Comparison of ENCODE assay signal across 9 cellular contexts in genomic region chr2:132668986-132669853, GRCh38. TPM values are rescaled to one million over a fixed set of nuclear protein-coding genes. Genes with fewer than 3 reads are reported as not detected.
DNase-seq lines count a peak whose midpoint lies in the region; ATAC-seq and TF ChIP-seq lines count a peak whose summit lies in the region.
"Had no signal": no experiment of that assay in that cellular context is flagged by ENCODE, and none has a peak within 500 bp of the region (broad histone marks: within the 10 kb centered on the region; RNA-seq: fewer than 3 reads in every experiment).

No MANE protein-coding gene starts in this region.

- no peak for TF ChIP-seq POLR2A in lower leg skin (IDR thresholded peaks at IDR 0.05)

- H3K27me3 ChIP-seq in cardiac muscle cell, result peaks cover 97% of the 10 kb centered on the region

- H3K36me3 Mint-ChIP-seq in chondrocyte (ENCODE audit: low read depth), result no peaks in the 10 kb centered on the region

- ATAC-seq in Right ventricle myocardium inferior, result no peak
- ATAC-seq in GM21360 (IDR thresholded peaks at IDR 0.05; ENCODE audit: unreplicated experiment), result no peak
- ATAC-seq in GM19023 (IDR thresholded peaks at IDR 0.05; ENCODE audit: unreplicated experiment), result no peak

- H3K4me1 Mint-ChIP-seq in chondrocyte (ENCODE audit: low read depth), result peaks cover 21% of the 10 kb centered on the region

- 1 to 2% methylated on average over 53 to 71 of the region's 78 CpGs for WGBS in lower leg skin, 2 donors

- H3K36me3 ChIP-seq in cardiac muscle cell, result no peaks in the 10 kb centered on the region

- H3K27ac Mint-ChIP-seq in chondrocyte (ENCODE audit: unreplicated experiment), result no peak overlapping the region

- peak; percentile 9 for TF ChIP-seq CTCF in cardiac muscle cell (IDR thresholded peaks at IDR 0.05; ENCODE audit: low read depth, low read length)
- no peak for TF ChIP-seq CTCF in chondrocyte (IDR thresholded peaks at IDR 0.05)
- no peak for TF ChIP-seq CTCF in lower leg skin (IDR thresholded peaks at IDR 0.05)

- H3K27ac ChIP-seq in cardiac muscle cell, result no peak overlapping the region

- intact Hi-C loops in Right ventricle myocardium inferior (cut with DNase I) (no loop called here), lower leg skin (cut with DNase I; ENCODE audit: low total_unique reads) (no loop called here)

- H3K9me3 ChIP-seq in cardiac muscle cell (ENCODE audit: low read depth), result no peaks in the 10 kb centered on the region

- H3K4me3 Mint-ChIP-seq in chondrocyte (ENCODE audit: unreplicated experiment), result peak overlapping the region; percentile 71

- H3K4me1 ChIP-seq in cardiac muscle cell (ENCODE audit: low read depth), result no peaks in the 10 kb centered on the region

- H3K4me3 ChIP-seq in cardiac muscle cell (peak overlapping the region; percentile 46), lower leg skin (ENCODE audit: low read depth, poor library complexity, severe bottlenecking) (peak overlapping the region; percentile 20)

- H3K27me3 Mint-ChIP-seq in chondrocyte (ENCODE audit: low read depth), result peaks cover 26% of the 10 kb centered on the region

- DNase-seq in cardiac muscle cell (ENCODE audit: low read depth in 1 of 2, low spot score in 1 of 2), result peak in 1 of 2 donors; percentile 32
- DNase-seq in Right ventricle myocardium inferior (ENCODE audit: missing footprints), result no peak
- DNase-seq in chondrocyte (ENCODE audit: low spot score), result no peak
- DNase-seq in lower leg skin (ENCODE audit: low spot score in 2 of 2), result no peak
- no peak for DNase-seq in HT-29 (ENCODE audit: low spot score)
- DNase-seq in HPDE6-E6E7 (ENCODE audit: extremely low spot score), result no peak
- DNase-seq: activated T-cell treated with anti-CD3 and anti-CD28 coated beads for 4 hours had no signal

- no peaks in the 10 kb centered on the region for H3K9me3 Mint-ChIP-seq in chondrocyte (ENCODE audit: low read depth)

RNA-seq across cellular contexts. Expression of gene LYPD1, which starts 0.8 kb away (rescaled TPM):
- total RNA-seq in cardiac muscle cell, result 2.3 and 2.7 TPM in 2 replicates
- polyA plus RNA-seq in cardiac muscle cell, result 2.4 and 4.1 TPM in 2 replicates
- total RNA-seq in Right ventricle myocardium inferior, result not detected
- total RNA-seq in chondrocyte, result 4.1 to 5.0 TPM in 2 of 3 replicates, not detected in the other
- under 1 TPM in 1 of 4 donors, not detected in 3; 0.32 TPM for total RNA-seq in lower leg skin
- not detected in 2 replicates for total RNA-seq in HT-29 (2014; rRNA removed; shearing (Covaris generic))
